ENCODE assay signal across 9 cellular contexts in genomic region chr6:167968091-167968490, GRCh38. TPM values are rescaled to one million over a fixed set of nuclear protein-coding genes. Genes with fewer than 3 reads are reported as not detected.
DNase-seq lines count a peak whose midpoint lies in the region; ATAC-seq and TF ChIP-seq lines count a peak whose summit lies in the region.
"Had no signal": no experiment of that assay in that cellular context is flagged by ENCODE, and none has a peak within 500 bp of the region (broad histone marks: within the 10 kb centered on the region; RNA-seq: fewer than 3 reads in every experiment).

No MANE protein-coding gene starts in this region.

- POLR2A ChIA-PET in Caco-2 (lab: Charles Lee), result no interaction called here
- POLR2A ChIA-PET in activated CD4-positive, alpha-beta memory T cell treated with anti-CD3 and anti-CD28 coated beads for 36 hours (lab: Charles Lee), result no interaction called here

- peak; percentile 38 to 39 for TF ChIP-seq CTCF in Caco-2 (IDR thresholded peaks at IDR 0.05; ENCODE audit: insufficient read depth in 1 of 2, low read depth in 1 of 2, low read length in 1 of 2, severe bottlenecking in 1 of 2, unreplicated experiment in 1 of 2)
- peak; percentile 68 for TF ChIP-seq CTCF in HFFc6 (IDR thresholded peaks at IDR 0.05)
- peak; percentile 27 to 30 for TF ChIP-seq CTCF in left lung (IDR thresholded peaks at IDR 0.05)

- H3K9me3 ChIP-seq in Caco-2 (no peaks in the 10 kb centered on the region), left lung (no peaks in the 10 kb centered on the region)

- intact Hi-C loops in Caco-2 (cut with micrococcal nuclease; ENCODE audit: unreplicated experiment) (loop anchor here (5.0 to 10.0 kb wide), 2 partner anchors 61 to 693 kb away; no protein-coding TSS in a partner anchor), left lung (cut with DNase I) (no loop called here)
- intact Hi-C loops in activated CD4-positive, alpha-beta memory T cell treated with anti-CD3 and anti-CD28 coated beads for 36 hours (cut with micrococcal nuclease), result no loop called here

- CTCF ChIA-PET in Caco-2 (lab: Charles Lee), result no interaction called here
- CTCF ChIA-PET in activated CD4-positive, alpha-beta memory T cell treated with anti-CD3 and anti-CD28 coated beads for 36 hours (lab: Charles Lee), result interaction anchor here (0.7 to 1.1 kb wide), 2 partner anchors 11 to 13 kb away, joined by 3 to 5 read pairs; no protein-coding TSS in a partner anchor

- H3K27me3 ChIP-seq in Caco-2 (replicated peaks; ENCODE audit: control insufficient read depth, insufficient read depth, low read length), result no peaks in the 10 kb centered on the region
- no peaks in the 10 kb centered on the region for H3K27me3 ChIP-seq in left lung

- DNase-seq in Caco-2, result peak in 1 of 2 experiments; percentile 68
- no peak for DNase-seq in HFFc6
- peak; percentile 47 for DNase-seq in activated CD4-positive, alpha-beta memory T cell treated with anti-CD3 and anti-CD28 coated beads for 36 hours
- DNase-seq in left lung, result no peak
- DNase-seq in globus pallidus (ENCODE audit: low spot score), result no peak

- ATAC-seq in left lung (no peak), HG03460 (IDR thresholded peaks at IDR 0.05; ENCODE audit: unreplicated experiment) (no peak), GM18873 (IDR thresholded peaks at IDR 0.05; ENCODE audit: low FRiP score, unreplicated experiment) (no peak), HG03025 (IDR thresholded peaks at IDR 0.05; ENCODE audit: low FRiP score, unreplicated experiment) (no peak)
- ATAC-seq: left lobe of liver had no signal

- BruUV-seq in Caco-2 (replicated peaks; lab: Mats Ljungman, UMichigan), result no TSS peak

- H3K27me3 Mint-ChIP-seq in Caco-2 (ENCODE audit: insufficient read depth, unreplicated experiment) (no peaks in the 10 kb centered on the region), HFFc6 (ENCODE audit: insufficient read depth) (no peaks in the 10 kb centered on the region; the same call in 1 of the 2 replicates)
- H3K27me3 Mint-ChIP-seq in activated CD4-positive, alpha-beta memory T cell treated with anti-CD3 and anti-CD28 coated beads for 36 hours, result no peaks in the 10 kb centered on the region

- H3K9me3 Mint-ChIP-seq in Caco-2 (ENCODE audit: unreplicated experiment), result no peaks in the 10 kb centered on the region
- H3K9me3 Mint-ChIP-seq in HFFc6, result no peaks in the 10 kb centered on the region
- H3K9me3 Mint-ChIP-seq in activated CD4-positive, alpha-beta memory T cell treated with anti-CD3 and anti-CD28 coated beads for 36 hours, result no peaks in the 10 kb centered on the region

- H3K4me3 Mint-ChIP-seq in Caco-2 (ENCODE audit: unreplicated experiment) (no peak overlapping the region), HFFc6 (no peak overlapping the region)
- H3K4me3 Mint-ChIP-seq in activated CD4-positive, alpha-beta memory T cell treated with anti-CD3 and anti-CD28 coated beads for 36 hours, result no peak overlapping the region

- H3K36me3 Mint-ChIP-seq in Caco-2 (ENCODE audit: insufficient read depth, unreplicated experiment) (peaks cover 79% of the 10 kb centered on the region), HFFc6 (ENCODE audit: low read depth) (peaks cover 13% of the 10 kb centered on the region)
- peaks cover 7% of the 10 kb centered on the region for H3K36me3 Mint-ChIP-seq in activated CD4-positive, alpha-beta memory T cell treated with anti-CD3 and anti-CD28 coated beads for 36 hours

- H3K4me3 ChIP-seq in Caco-2 (ENCODE audit: low read depth, low read length) (no peak overlapping the region), left lung (no peak overlapping the region)

- H3K4me1 ChIP-seq in Caco-2 (peaks cover 24% of the 10 kb centered on the region), left lung (peaks cover 7 to 14% of the 10 kb centered on the region in 2 donors)

- H3K36me3 ChIP-seq in Caco-2 (ENCODE audit: control insufficient read depth, insufficient read depth, low read length) (no peaks in the 10 kb centered on the region; the same call in 1 of the 2 replicates), left lung (peaks cover 0 to 53% of the 10 kb centered on the region in 2 donors)

- H3K27ac Mint-ChIP-seq in Caco-2 (ENCODE audit: unreplicated experiment) (peak overlapping the region; percentile 62), HFFc6 (no peak overlapping the region)
- H3K27ac Mint-ChIP-seq in activated CD4-positive, alpha-beta memory T cell treated with anti-CD3 and anti-CD28 coated beads for 36 hours, result no peak overlapping the region

- H3K27ac ChIP-seq in left lung, result no peak overlapping the region

- H3K4me1 Mint-ChIP-seq in Caco-2 (ENCODE audit: low read depth, unreplicated experiment), result peaks cover 34% of the 10 kb centered on the region
- no peaks in the 10 kb centered on the region for H3K4me1 Mint-ChIP-seq in HFFc6 (ENCODE audit: low read depth)
- H3K4me1 Mint-ChIP-seq in activated CD4-positive, alpha-beta memory T cell treated with anti-CD3 and anti-CD28 coated beads for 36 hours (ENCODE audit: low read depth), result no peaks in the 10 kb centered on the region

RNA-seq across cellular contexts. Expression of gene KIF25, which starts 29.4 kb away (rescaled TPM):
- not detected in 2 replicates for total RNA-seq in Caco-2 (2022)
- total RNA-seq in HFFc6 (2021; fragmentation: NEBNext Ultra II Directional; extraction: Animal tissue kit (Norgen Biotek cat#: 25700)), result not detected
- total RNA-seq in activated CD4-positive, alpha-beta memory T cell treated with anti-CD3 and anti-CD28 coated beads for 36 hours, result not detected
- total RNA-seq in left lung, result 1 to 10 TPM in 1 of 2 donors, under 1 TPM in 1; 0.63 to 1.2 TPM
